ENCODE assay signal across 9 cellular contexts in the genomic region with DNA sequence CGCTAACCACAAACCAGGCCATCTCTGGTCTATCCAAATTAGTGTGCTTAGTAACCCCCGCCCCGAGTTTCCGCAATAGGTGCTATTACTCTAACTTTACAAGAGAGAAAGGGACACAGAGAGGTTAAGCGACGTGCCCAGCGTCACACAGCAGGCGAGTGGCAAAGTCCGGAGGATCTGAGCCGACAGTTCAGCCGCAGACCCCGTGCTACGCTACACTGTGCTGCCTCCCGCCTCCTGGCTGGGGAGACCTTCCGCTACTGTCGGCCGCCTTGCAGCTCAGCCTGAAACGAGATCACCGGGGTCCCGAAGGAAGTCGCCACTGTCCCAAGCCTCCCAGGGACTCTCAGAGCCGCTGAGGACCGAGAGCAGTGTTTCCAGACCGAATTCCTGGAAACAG. TPM values are rescaled to one million over a fixed set of nuclear protein-coding genes. Genes with fewer than 3 reads are reported as not detected.
A peak's percentile ranks its signal among the peaks of the same experiment; 100 is the strongest.
DNase-seq lines count a peak whose midpoint lies in the region; ATAC-seq, FAIRE-seq and TF ChIP-seq lines count a peak whose summit lies in the region.
"Had no signal": no experiment of that assay in that cellular context is flagged by ENCODE, and none has a peak within 500 bp of the region (broad histone marks: within the 10 kb centered on the region; RNA-seq: fewer than 3 reads in every experiment).

No MANE protein-coding gene starts in this region.

- peak overlapping the region; percentile 85 for H3K4me3 Mint-ChIP-seq in activated CD8-positive, alpha-beta memory T cell treated with anti-CD3 and anti-CD28 coated beads, Interleukin-2, amount 10 ng/mL, durations not matched to agents 7 days and 5 days
- peak overlapping the region; percentile 94 for H3K4me3 Mint-ChIP-seq in astrocyte (ENCODE audit: unreplicated experiment)

- H3K36me3 Mint-ChIP-seq in activated CD8-positive, alpha-beta memory T cell treated with anti-CD3 and anti-CD28 coated beads, Interleukin-2, amount 10 ng/mL, durations not matched to agents 7 days and 5 days: peaks cover 2% of the 10 kb centered on the region
- H3K36me3 Mint-ChIP-seq in astrocyte (ENCODE audit: low read depth, unreplicated experiment): peaks cover 4% of the 10 kb centered on the region

- CTCF ChIA-PET in activated CD8-positive, alpha-beta memory T cell treated with anti-CD3 and anti-CD28 coated beads, Interleukin-2, amount 10 ng/mL, durations not matched to agents 7 days and 5 days (lab: Charles Lee): interaction anchor here (1.1 kb wide), 1 partner anchor 311 kb away, joined by 3 read pairs; no protein-coding TSS in a partner anchor

- no peaks in the 10 kb centered on the region for H3K27me3 ChIP-seq in astrocyte (ENCODE audit: insufficient read depth, low read length)
- no peaks in the 10 kb centered on the region for H3K27me3 ChIP-seq in right lobe of liver
- no peaks in the 10 kb centered on the region for H3K27me3 ChIP-seq in tibial nerve

- peaks cover 37% of the 10 kb centered on the region for H3K79me2 ChIP-seq in astrocyte (ENCODE audit: insufficient read depth, low read length)

- peak overlapping the region; percentile 79 for H3K27ac Mint-ChIP-seq in activated CD8-positive, alpha-beta memory T cell treated with anti-CD3 and anti-CD28 coated beads, Interleukin-2, amount 10 ng/mL, durations not matched to agents 7 days and 5 days
- peak overlapping the region; percentile 90 for H3K27ac Mint-ChIP-seq in astrocyte (ENCODE audit: unreplicated experiment)

- intact Hi-C loops in right lobe of liver (cut with DNase I): loop anchor here in 1 of 2 donors (5.0 kb wide), 1 partner anchor 49 kb away; no protein-coding TSS in a partner anchor

- DNase-seq in activated CD8-positive, alpha-beta memory T cell treated with anti-CD3 and anti-CD28 coated beads, Interleukin-2, amount 10 ng/mL, durations not matched to agents 7 days and 5 days: no peak
- no peak for DNase-seq in activated CD8-positive, alpha-beta memory T cell treated with anti-CD3 and anti-CD28 coated beads, Interleukin-2, amount 50 U/mL, for 4 hours
- DNase-seq in astrocyte (ENCODE audit: low read depth) (no peak), right lobe of liver (no peak), tibial nerve (ENCODE audit: low spot score in 2 of 2) (no peak), UCSD-AML1 (lab: John Stamatoyannopoulos, UW; ENCODE audit: unreplicated experiment) (no peak)
- DNase-seq: NCI-H1417 had no signal

- H3K4me1 ChIP-seq in astrocyte (ENCODE audit: insufficient read depth, low read length) (peaks cover 8% of the 10 kb centered on the region), right lobe of liver (peaks cover 0 to 8% (median 3%) of the 10 kb centered on the region in 4 donors), tibial nerve (peaks cover 0 to 40% (median 11%) of the 10 kb centered on the region in 4 donors)

- H3K9me3 ChIP-seq in astrocyte (ENCODE audit: insufficient read depth, low read depth, low read length) (no peaks in the 10 kb centered on the region), right lobe of liver (no peaks in the 10 kb centered on the region), tibial nerve (no peaks in the 10 kb centered on the region)

- H3K27ac ChIP-seq in astrocyte (ENCODE audit: low read depth, low read length) (peak overlapping the region; percentile 65), right lobe of liver (no peak overlapping the region), tibial nerve (peak overlapping the region in 2 of 4 donors; percentile 70 to 75)

- no peaks in the 10 kb centered on the region for H3K9me3 Mint-ChIP-seq in activated CD8-positive, alpha-beta memory T cell treated with anti-CD3 and anti-CD28 coated beads, Interleukin-2, amount 10 ng/mL, durations not matched to agents 7 days and 5 days (ENCODE audit: low read depth)
- no peaks in the 10 kb centered on the region for H3K9me3 Mint-ChIP-seq in astrocyte (ENCODE audit: unreplicated experiment)

- TF ChIP-seq CTCF in astrocyte (IDR thresholded peaks at IDR 0.05; ENCODE audit: insufficient read depth, low read depth, low read length) (no peak), right lobe of liver (IDR thresholded peaks at IDR 0.05) (no peak), tibial nerve (IDR thresholded peaks at IDR 0.05) (no peak)

- WGBS in right lobe of liver (ENCODE audit: insufficient coverage, low coverage, low lambda C conversion rate, missing lambda C conversion rate): 44% methylated on average over 5 of the region's 24 CpGs
- WGBS in tibial nerve, 2 donors: 22 to 34% methylated on average over 23 to 24 of the region's 24 CpGs

- peak overlapping the region; percentile 99 for H3K4me2 ChIP-seq in astrocyte (ENCODE audit: low read length)

- no peak for TF ChIP-seq EP300 in tibial nerve (IDR thresholded peaks at IDR 0.05)

- peaks cover 37% of the 10 kb centered on the region for H4K20me1 ChIP-seq in astrocyte (ENCODE audit: insufficient read depth, low read length)

- H2AFZ ChIP-seq in astrocyte (ENCODE audit: low read depth, low read length): no peak overlapping the region

- peak overlapping the region; percentile 84 for H3K4me3 ChIP-seq in astrocyte (ENCODE audit: insufficient read depth, low read depth, low read length)
- peak overlapping the region; percentile 98 to 100 (median 100) for H3K4me3 ChIP-seq in right lobe of liver
- peak overlapping the region; percentile 80 to 100 (median 90) for H3K4me3 ChIP-seq in tibial nerve

- H3K9ac ChIP-seq in astrocyte (ENCODE audit: low read length): peak overlapping the region; percentile 89

- H3K36me3 ChIP-seq in astrocyte (ENCODE audit: insufficient read depth, low read length) (peaks cover 5% of the 10 kb centered on the region), right lobe of liver (peaks cover 0 to 20% (median 3%) of the 10 kb centered on the region in 4 donors), tibial nerve (peaks cover 0 to 46% (median 18%) of the 10 kb centered on the region in 3 donors)

- FAIRE-seq in astrocyte (lab: Jason Lieb, UNC): no peak

- H3K4me1 Mint-ChIP-seq in activated CD8-positive, alpha-beta memory T cell treated with anti-CD3 and anti-CD28 coated beads, Interleukin-2, amount 10 ng/mL, durations not matched to agents 7 days and 5 days: peaks cover 36% of the 10 kb centered on the region
- peaks cover 2% of the 10 kb centered on the region for H3K4me1 Mint-ChIP-seq in astrocyte (ENCODE audit: low read depth, unreplicated experiment)

- no peaks in the 10 kb centered on the region for H3K27me3 Mint-ChIP-seq in activated CD8-positive, alpha-beta memory T cell treated with anti-CD3 and anti-CD28 coated beads, Interleukin-2, amount 10 ng/mL, durations not matched to agents 7 days and 5 days
- H3K27me3 Mint-ChIP-seq in astrocyte (ENCODE audit: low read depth, unreplicated experiment): no peaks in the 10 kb centered on the region

- no peak for TF ChIP-seq POLR2A in right lobe of liver (IDR thresholded peaks at IDR 0.05)
- no peak for TF ChIP-seq POLR2A in tibial nerve (IDR thresholded peaks at IDR 0.05)

- no peak for ATAC-seq in activated CD8-positive, alpha-beta memory T cell treated with anti-CD3 and anti-CD28 coated beads, Interleukin-2, amount 10 ng/mL, durations not matched to agents 7 days and 5 days
- ATAC-seq in right lobe of liver: no peak
- ATAC-seq in HG03460 (IDR thresholded peaks at IDR 0.05; ENCODE audit: unreplicated experiment): no peak
- no peak for ATAC-seq in GM19395 (IDR thresholded peaks at IDR 0.05; ENCODE audit: unreplicated experiment)

RNA-seq across cellular contexts. Expression of a gene that starts 0.8 kb away (rescaled TPM):
- 100 to 1,000 TPM in 1 of 2 experiments, 10 to 100 TPM in 1; 97.5 to 102 TPM for total RNA-seq in activated CD8-positive, alpha-beta memory T cell treated with anti-CD3 and anti-CD28 coated beads, Interleukin-2, amount 10 ng/mL, durations not matched to agents 7 days and 5 days
- total RNA-seq in astrocyte: 81.4 and 81.9 TPM in 2 replicates
- total RNA-seq in right lobe of liver: 10 to 100 TPM; 30.1 to 49.6 (median 41.2) TPM
- 10 to 100 TPM; 45.7 to 81.6 (median 52.3) TPM for total RNA-seq in tibial nerve

RNA-seq across cellular contexts. Expression of a gene that starts 27.1 kb away (rescaled TPM):
- 10 to 100 TPM; 22.4 to 22.9 TPM for total RNA-seq in activated CD8-positive, alpha-beta memory T cell treated with anti-CD3 and anti-CD28 coated beads, Interleukin-2, amount 10 ng/mL, durations not matched to agents 7 days and 5 days
- total RNA-seq in astrocyte (36.2 and 36.6 TPM in 2 replicates), right lobe of liver (10 to 100 TPM in 4 of 6 experiments, 1 to 10 TPM in 2; 6.9 to 29.7 (median 13.1) TPM), tibial nerve (100 to 1,000 TPM in 2 of 4 donors, 10 to 100 TPM in 2; 41.3 to 117 (median 74.5) TPM)

RNA-seq across cellular contexts. Expression of a gene that starts 44.1 kb away (rescaled TPM):
- 1 to 10 TPM; 2.1 to 2.2 TPM for total RNA-seq in activated CD8-positive, alpha-beta memory T cell treated with anti-CD3 and anti-CD28 coated beads, Interleukin-2, amount 10 ng/mL, durations not matched to agents 7 days and 5 days
- total RNA-seq in astrocyte: 41.5 and 43.4 TPM in 2 replicates
- 10 to 100 TPM in 5 of 6 experiments, 1 to 10 TPM in 1; 8.2 to 23.8 (median 13.6) TPM for total RNA-seq in right lobe of liver
- total RNA-seq in tibial nerve: 100 to 1,000 TPM in 2 of 4 donors, 10 to 100 TPM in 2; 67.6 to 153 (median 104) TPM

RNA-seq across cellular contexts. Expression of a gene that starts 52.6 kb away (rescaled TPM):
- not detected for total RNA-seq in activated CD8-positive, alpha-beta memory T cell treated with anti-CD3 and anti-CD28 coated beads, Interleukin-2, amount 10 ng/mL, durations not matched to agents 7 days and 5 days
- 1.8 and 2.1 TPM in 2 replicates for total RNA-seq in astrocyte
- 10 to 100 TPM; 15.1 to 32.8 (median 26.7) TPM for total RNA-seq in right lobe of liver
- 1 to 10 TPM in 1 of 4 donors, under 1 TPM in 1, not detected in 2; 0.66 to 2.5 TPM for total RNA-seq in tibial nerve
